ENCODE assay signal across 19 cellular contexts in the genomic region with DNA sequence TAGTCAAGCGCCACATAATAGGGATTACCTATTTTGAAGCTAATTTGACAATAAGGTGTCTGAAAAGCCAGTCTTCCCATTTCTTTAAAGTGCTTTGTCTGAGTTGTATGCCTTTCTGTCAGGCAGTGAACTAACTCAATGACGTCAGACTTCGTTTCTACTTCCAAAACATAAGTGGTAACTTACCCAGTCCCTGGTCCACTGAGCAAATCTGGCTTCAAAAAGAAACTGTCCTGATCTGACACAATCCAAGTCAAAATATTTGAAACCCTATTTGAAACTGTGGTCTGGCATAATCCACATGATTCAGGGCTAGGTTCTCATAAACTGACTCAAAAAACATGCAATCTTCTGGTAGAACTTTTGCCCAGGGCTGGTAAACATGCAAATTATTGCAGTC. TPM values are rescaled to one million over a fixed set of nuclear protein-coding genes. Genes with fewer than 3 reads are reported as not detected.
DNase-seq lines count a peak whose midpoint lies in the region; ATAC-seq and TF ChIP-seq lines count a peak whose summit lies in the region.
"Had no signal": no experiment of that assay in that cellular context is flagged by ENCODE, and none has a peak within 500 bp of the region (broad histone marks: within the 10 kb centered on the region; RNA-seq: fewer than 3 reads in every experiment).

No MANE protein-coding gene starts in this region.

- in situ Hi-C loops in astrocyte of the cerebellum (cut with HindIII; ENCODE audit: low sequenced_read_pairs), result no loop called here

- H3K4me3 ChIP-seq in astrocyte of the cerebellum (ENCODE audit: low read depth, low read length) (no peak overlapping the region), fibroblast of villous mesenchyme (ENCODE audit: low read depth, low read length) (no peak overlapping the region)
- H3K4me3 ChIP-seq: adrenal gland, transverse colon had no signal

- intact Hi-C loops in Right ventricle myocardium superior (cut with DNase I), result no loop called here
- intact Hi-C loops in Right ventricle myocardium inferior (cut with DNase I), result loop anchor here (10.0 kb wide), 1 partner anchor 252 kb away; no protein-coding TSS in a partner anchor

- no peak for DNase-seq in Right ventricle myocardium superior
- no peak for DNase-seq in Right ventricle myocardium inferior (ENCODE audit: missing footprints)
- peak; percentile 9 for DNase-seq in astrocyte of the cerebellum (ENCODE audit: low read depth)
- peak; percentile 42 for DNase-seq in fibroblast of villous mesenchyme (ENCODE audit: low read depth)
- DNase-seq in NCI-H2081 treated with DMSO at 0.1 percent for 48 hours (lab: John Stamatoyannopoulos, UW), result no peak
- DNase-seq in mucosa of gallbladder (ENCODE audit: low spot score), result no peak
- no peak for DNase-seq in amniotic stem cell (lab: John Stamatoyannopoulos, UW)
- no peak for DNase-seq in NCI-H2227 treated with DMSO at 0.1 percent for 48 hours (lab: John Stamatoyannopoulos, UW)
- DNase-seq: 8988T; activated effector memory CD4-positive, alpha-beta T cell treated with Interleukin-2 at 50 U/mL for 16 hours; adrenal gland; left cardiac atrium; NCI-H1694; NCI-H226; posterior cingulate gyrus; stimulated activated naive CD8-positive, alpha-beta T cell treated with anti-CD3 and anti-CD28 coated beads, Interleukin-15, Interleukin-2, amounts not matched to agents 100 U/mL and 50 U/mL, for 24 hours; T-helper 17 cell; transverse colon had no signal

- ATAC-seq in Right ventricle myocardium superior (ENCODE audit: poor library complexity), result peak; percentile 30
- ATAC-seq in Right ventricle myocardium inferior, result no peak
- ATAC-seq: left cardiac atrium; stimulated activated naive CD8-positive, alpha-beta T cell treated with anti-CD3 and anti-CD28 coated beads, Interleukin-15, Interleukin-2, amounts not matched to agents 100 U/mL and 50 U/mL, for 24 hours; T-helper 17 cell had no signal

- no peak for TF ChIP-seq CTCF in astrocyte of the cerebellum (IDR thresholded peaks at IDR 0.05; ENCODE audit: low read depth, low read length, missing control alignments)
- no peak for TF ChIP-seq CTCF in fibroblast of villous mesenchyme (IDR thresholded peaks at IDR 0.05; ENCODE audit: insufficient read depth, low read depth, low read length)

RNA-seq across cellular contexts. Expression of gene DIRAS3, which starts 34.1 kb away (rescaled TPM):
- total RNA-seq in Right ventricle myocardium superior (22.9 TPM), Right ventricle myocardium inferior (23.7 TPM), fibroblast of villous mesenchyme (0.43 and 2.3 TPM in 2 replicates), mucosa of gallbladder (14.0 TPM)
- total RNA-seq: epithelial cell of proximal tubule, T-helper 17 cell had no signal

Comparison
In these comparisons a context has a peak if more than half of its experiments do, and no peak if none do; other contexts are left out.
1. DNase-seq: peak in astrocyte of the cerebellum (single experiment) and fibroblast of villous mesenchyme (single experiment); none in Right ventricle myocardium superior (single experiment), Right ventricle myocardium inferior (single experiment), NCI-H2081 treated with DMSO at 0.1 percent for 48 hours (single experiment), mucosa of gallbladder (single experiment), amniotic stem cell (single experiment) and NCI-H2227 treated with DMSO at 0.1 percent for 48 hours (single experiment).